ENCODE assay signal across 24 cellular contexts in genomic region chr1:234292548-234292947, GRCh38.
"Had no signal": no experiment of that assay in that cellular context is flagged by ENCODE, and none has a peak within 500 bp of the region (broad histone marks: within the 10 kb centered on the region; RNA-seq: fewer than 3 reads in every experiment).

No MANE protein-coding gene starts in this region.

- H3K4me3 ChIP-seq: coronary artery, esophagus squamous epithelium, gastrocnemius medialis, heart right ventricle, left lung, lower lobe of right lung, mucosa of descending colon had no signal

- ATAC-seq: effector memory CD8-positive, alpha-beta T cell; esophagus mucosa; gastrocnemius medialis; heart right ventricle; left cardiac atrium; left lung; left ventricle myocardium superior; lower lobe of right lung; mucosa of descending colon; naive thymus-derived CD8-positive, alpha-beta T cell had no signal

- H3K27me3 ChIP-seq: gastrocnemius medialis, left lung had no signal

- DNase-seq: dermis blood vessel endothelial cell; effector CD8-positive, alpha-beta T cell; effector memory CD8-positive, alpha-beta T cell; endodermal cell; erythroblast; esophagus squamous epithelium; foreskin fibroblast; foreskin melanocyte; gastrocnemius medialis; glutamatergic neuron; head of caudate nucleus; heart right ventricle; hippocampal formation; left cardiac atrium; left lung; left ventricle myocardium superior; lower lobe of right lung; mesenchymal stem cell; mucosa of descending colon; naive B cell; naive thymus-derived CD8-positive, alpha-beta T cell had no signal

- H3K27ac ChIP-seq: coronary artery, epithelial cell of prostate, esophagus squamous epithelium, gastrocnemius medialis, heart right ventricle, left lung, lower lobe of right lung had no signal

- H3K4me1 ChIP-seq: esophagus squamous epithelium, heart right ventricle, left lung, lower lobe of right lung had no signal

- H3K9me3 ChIP-seq: gastrocnemius medialis, lower lobe of right lung, mucosa of descending colon had no signal

- H3K36me3 ChIP-seq: esophagus squamous epithelium, gastrocnemius medialis, heart right ventricle, left lung, lower lobe of right lung had no signal
